Comparison of ENCODE assay signal across 8 cellular contexts in the genomic region with DNA sequence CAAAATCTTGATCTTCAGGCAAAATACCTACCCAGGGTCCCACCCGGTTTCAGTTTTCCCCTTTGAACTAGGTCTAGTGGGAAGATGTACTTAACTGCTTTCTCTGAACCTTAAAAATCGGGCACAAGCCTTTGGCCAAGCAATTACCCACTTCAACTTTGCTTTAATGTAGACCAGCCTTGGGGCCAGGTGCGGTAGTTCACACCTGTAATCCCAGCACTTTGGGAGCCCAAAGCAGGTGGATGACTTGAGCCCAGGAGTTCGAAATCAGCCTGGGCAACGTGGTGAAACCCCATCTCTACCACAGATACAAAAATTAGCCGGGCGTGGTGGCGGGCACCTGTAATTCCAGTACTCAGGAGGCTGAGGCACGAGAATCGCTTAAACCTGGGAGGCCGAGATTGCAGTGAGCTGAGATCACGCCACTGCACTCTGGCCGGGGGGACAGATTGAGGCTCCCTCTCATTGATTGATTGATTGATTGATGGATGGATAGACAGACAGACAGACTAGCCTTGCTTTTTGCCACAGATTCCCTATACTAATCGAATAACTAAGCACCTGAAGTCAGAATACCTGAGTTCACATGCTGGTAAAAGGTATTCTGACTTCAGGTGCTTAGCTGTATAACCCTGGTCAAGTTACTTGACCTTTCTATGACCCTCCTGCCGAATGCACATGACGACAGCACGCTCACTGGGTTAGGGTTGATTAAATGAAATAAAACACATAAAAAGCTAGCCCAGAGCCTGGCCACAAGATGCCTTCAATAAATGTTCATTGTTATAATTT. TPM values are rescaled to one million over a fixed set of nuclear protein-coding genes. Genes with fewer than 3 reads are reported as not detected.
DNase-seq lines count a peak whose midpoint lies in the region; ATAC-seq and TF ChIP-seq lines count a peak whose summit lies in the region.

No MANE protein-coding gene starts in this region.

- peak overlapping the region; percentile 76 for H3K27ac ChIP-seq in OCI-LY1 (ENCODE audit: low read depth, low read length, poor library complexity, severe bottlenecking)
- no peak overlapping the region for H3K27ac ChIP-seq in effector memory CD4-positive, alpha-beta T cell (ENCODE audit: insufficient read depth, low read length, poor library complexity, severe bottlenecking)

- H3K4me1 Mint-ChIP-seq in CD14-positive monocyte, result peaks cover 22% of the 10 kb centered on the region

- intact Hi-C loops in CD14-positive monocyte (cut with micrococcal nuclease), result loop anchor here in 1 of 2 donors (2.0 to 5.0 kb wide), 2 partner anchors 18 to 42 kb away; no protein-coding TSS in a partner anchor

- H3K79me2 ChIP-seq in OCI-LY1 (ENCODE audit: insufficient read depth, low read length), result peaks cover 21% of the 10 kb centered on the region

- ATAC-seq in GM19324 (IDR thresholded peaks at IDR 0.05; ENCODE audit: low FRiP score, unreplicated experiment) (no peak), GM21423 (IDR thresholded peaks at IDR 0.05; ENCODE audit: unreplicated experiment) (no peak)

- peaks cover 0 to 2% (median 0%) of the 10 kb centered on the region in 7 donors for H3K9me3 Mint-ChIP-seq in CD14-positive monocyte

- H3K36me3 Mint-ChIP-seq in CD14-positive monocyte, result peaks cover 6 to 13% of the 10 kb centered on the region in 2 donors

- peak overlapping the region; percentile 97 for H3K4me3 ChIP-seq in OCI-LY1 (ENCODE audit: low read depth, low read length, poor library complexity, severe bottlenecking)
- peak overlapping the region; percentile 96 for H3K4me3 ChIP-seq in effector memory CD4-positive, alpha-beta T cell (ENCODE audit: insufficient read depth, low read depth, low read length, poor library complexity, severe bottlenecking)
- peak overlapping the region; percentile 98 for H3K4me3 ChIP-seq in neuron (ENCODE audit: low read length)

- H3K36me3 ChIP-seq in OCI-LY1 (ENCODE audit: insufficient read depth, low read length), result no peaks in the 10 kb centered on the region
- no peaks in the 10 kb centered on the region for H3K36me3 ChIP-seq in effector memory CD4-positive, alpha-beta T cell (ENCODE audit: control insufficient read depth, insufficient read depth, low read length)
- H3K36me3 ChIP-seq in neuron (ENCODE audit: insufficient read depth, low read length), result peaks cover 3% of the 10 kb centered on the region

- H3K27me3 ChIP-seq in OCI-LY1 (ENCODE audit: insufficient read depth, low read length) (no peaks in the 10 kb centered on the region), neuron (ENCODE audit: insufficient read depth, low read length) (no peaks in the 10 kb centered on the region)
- no peaks in the 10 kb centered on the region for H3K27me3 ChIP-seq in effector memory CD4-positive, alpha-beta T cell (replicated peaks; ENCODE audit: control insufficient read depth, insufficient read depth, low read length, poor library complexity, severe bottlenecking)

- H3K9me3 ChIP-seq in OCI-LY1 (ENCODE audit: low read length) (no peaks in the 10 kb centered on the region), neuron (ENCODE audit: low read length) (no peaks in the 10 kb centered on the region)
- no peaks in the 10 kb centered on the region for H3K9me3 ChIP-seq in effector memory CD4-positive, alpha-beta T cell (ENCODE audit: control insufficient read depth, low read length)

- peak overlapping the region; percentile 93 to 98 (median 98) for H3K27ac Mint-ChIP-seq in CD14-positive monocyte

- H2AFZ ChIP-seq in OCI-LY1 (ENCODE audit: low read length) (no peak overlapping the region), neuron (ENCODE audit: low read depth, low read length) (no peak overlapping the region)

- no peaks in the 10 kb centered on the region for H4K20me1 ChIP-seq in OCI-LY1 (ENCODE audit: insufficient read depth, low read length)

- DNase-seq in CD14-positive monocyte (ENCODE audit: low spot score) (no peak), NCI-H1417 treated with DMSO at 0.1 percent for 48 hours (lab: John Stamatoyannopoulos, UW) (no peak)
- no peak for DNase-seq in effector memory CD4-positive, alpha-beta T cell
- no peak for DNase-seq in central memory CD4-positive, alpha-beta T cell

- H3K4me1 ChIP-seq in OCI-LY1 (ENCODE audit: insufficient read depth, low read length, severe bottlenecking) (peaks cover 43% of the 10 kb centered on the region), neuron (ENCODE audit: insufficient read depth, low read length) (peaks cover 20% of the 10 kb centered on the region)
- H3K4me1 ChIP-seq in effector memory CD4-positive, alpha-beta T cell (ENCODE audit: control insufficient read depth, insufficient read depth, low read length, poor library complexity, severe bottlenecking), result peaks cover 19% of the 10 kb centered on the region

- no peaks in the 10 kb centered on the region for H3K9me2 ChIP-seq in OCI-LY1 (ENCODE audit: low read depth, low read length)

- TF ChIP-seq CTCF in CD14-positive monocyte (IDR thresholded peaks at IDR 0.05) (no peak), OCI-LY1 (IDR thresholded peaks at IDR 0.05; ENCODE audit: low read length) (no peak)

- H3K4me3 Mint-ChIP-seq in CD14-positive monocyte, result peak overlapping the region; percentile 88 to 96

- H3K4me2 ChIP-seq in OCI-LY1 (ENCODE audit: low read length), result peak overlapping the region; percentile 69

- peaks cover 2 to 3% (median 2%) of the 10 kb centered on the region in 3 donors for H3K27me3 Mint-ChIP-seq in CD14-positive monocyte (ENCODE audit: low read depth in 3 of 3)

- H3K9ac ChIP-seq in OCI-LY1 (ENCODE audit: low read length), result peak overlapping the region; percentile 93

- H3F3A ChIP-seq in OCI-LY1 (ENCODE audit: insufficient read depth, low read length), result 0 out of 2 replicates have a peak, but pooled peaks cover 5% of the 10 kb centered on the region

RNA-seq across cellular contexts. Expression of a gene that starts 1.8 kb away (rescaled TPM):
- polyA plus RNA-seq in CD14-positive monocyte, result 10 to 100 TPM in 1 of 2 donors, 1 to 10 TPM in 1; 6.7 to 12.9 TPM
